In the genomic region with DNA sequence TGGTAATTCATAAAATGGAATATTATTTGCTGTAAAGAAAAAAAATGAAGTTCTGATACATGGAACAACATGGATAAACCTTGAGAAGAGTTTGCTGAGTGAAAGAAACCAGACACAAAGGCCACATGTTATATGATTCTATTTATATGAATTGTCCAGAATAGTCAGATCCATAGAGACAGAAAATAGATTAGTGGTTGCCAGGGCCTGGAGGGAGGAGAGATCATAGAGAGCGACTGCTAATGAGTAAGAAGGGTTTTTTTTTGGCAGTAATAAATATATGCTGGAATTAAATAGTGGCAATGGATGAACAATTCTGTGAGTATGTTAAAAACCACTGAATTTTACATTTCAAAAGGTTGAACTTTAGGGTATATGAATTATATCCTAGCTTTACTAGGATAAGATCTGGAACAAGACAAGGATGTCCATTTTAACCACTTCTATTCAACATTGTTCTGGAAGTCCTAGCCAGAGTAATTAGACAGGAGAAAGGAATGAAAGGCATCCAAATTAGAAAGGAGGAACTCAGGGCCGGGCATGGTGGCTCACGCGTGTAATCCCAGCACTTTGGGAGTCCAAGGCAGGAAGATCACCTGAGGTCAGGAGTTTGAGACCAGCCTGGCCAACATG, we compare ENCODE assay signal across 28 cellular contexts. TPM values are rescaled to one million over a fixed set of nuclear protein-coding genes. Genes with fewer than 3 reads are reported as not detected.
A peak's percentile ranks its signal among the peaks of the same experiment; 100 is the strongest.
DNase-seq lines count a peak whose midpoint lies in the region; ATAC-seq, FAIRE-seq and TF ChIP-seq lines count a peak whose summit lies in the region.
"Had no signal": no experiment of that assay in that cellular context is flagged by ENCODE, and none has a peak within 500 bp of the region (broad histone marks: within the 10 kb centered on the region; RNA-seq: fewer than 3 reads in every experiment).

No MANE protein-coding gene starts in this region.

- H3K27ac Mint-ChIP-seq in HFFc6: peak overlapping the region; percentile 81
- H3K27ac Mint-ChIP-seq: mesothelial cell of epicardium had no signal

- no peak overlapping the region for H3K4me3 ChIP-seq in brain microvascular endothelial cell (ENCODE audit: low read depth, low read length)
- H3K4me3 ChIP-seq in mesendoderm (ENCODE audit: low read length): no peak overlapping the region
- H3K4me3 ChIP-seq in uterus: no peak overlapping the region
- H3K4me3 ChIP-seq: coronary artery, stomach, thyroid gland had no signal

- intact Hi-C loops in uterus (cut with DNase I; ENCODE audit: low total_unique reads): no loop called here

- H2BK15ac ChIP-seq in mesendoderm (replicated peaks; ENCODE audit: low read depth): no peak overlapping the region

- FAIRE-seq in D721Med (lab: Jason Lieb, UNC): peak; percentile 16

- H3K18ac ChIP-seq in mesendoderm (ENCODE audit: low read length): no peak overlapping the region

- H3K36me3 ChIP-seq in brain microvascular endothelial cell (replicated peaks): no peaks in the 10 kb centered on the region
- H3K36me3 ChIP-seq in mesendoderm (ENCODE audit: control insufficient read depth, insufficient read depth, low read length): no peaks in the 10 kb centered on the region
- H3K36me3 ChIP-seq in uterus: no peaks in the 10 kb centered on the region
- H3K36me3 ChIP-seq: BE2C, stomach, thyroid gland, WERI-Rb-1 had no signal

- H3K27me3 ChIP-seq in brain microvascular endothelial cell (replicated peaks) (no peaks in the 10 kb centered on the region), mesendoderm (ENCODE audit: insufficient read depth, low read length, poor library complexity) (no peaks in the 10 kb centered on the region), uterus (no peaks in the 10 kb centered on the region)
- H3K27me3 ChIP-seq: BE2C, stomach, thyroid gland had no signal

- H4K5ac ChIP-seq in mesendoderm (ENCODE audit: low read length): no peak overlapping the region

- in situ Hi-C loops in brain microvascular endothelial cell (cut with HindIII; ENCODE audit: low pct_ligation_motif_present, low sequenced_read_pairs): no loop called here

- H3K9ac ChIP-seq in mesendoderm (ENCODE audit: low read length): no peak overlapping the region
- H3K9ac ChIP-seq: KMS-11 had no signal

- H2BK120ac ChIP-seq in mesendoderm (ENCODE audit: low read depth, low read length): no peak overlapping the region

- WGBS in mesendoderm (ENCODE audit: extremely low coverage, insufficient coverage, low lambda C conversion rate): no CpG with 5 or more reads among the region's 4 CpGs

- no peak overlapping the region for H3K56ac ChIP-seq in mesendoderm (ENCODE audit: low read length)

- H3K9me3 Mint-ChIP-seq in HFFc6: no peaks in the 10 kb centered on the region

- no peak for DNase-seq in D721Med (ENCODE audit: insufficient read length, low spot score)
- DNase-seq in HFFc6: peak; percentile 74
- DNase-seq in brain microvascular endothelial cell: no peak
- DNase-seq in mesendoderm: peak; percentile 4
- no peak for DNase-seq in OCI-M1 (lab: John Stamatoyannopoulos, UW)
- no peak for DNase-seq in uterus
- DNase-seq: activated CD4-positive, alpha-beta T cell treated with anti-CD3 and anti-CD28 coated beads for 48 hours; activated CD8-positive, alpha-beta memory T cell treated with anti-CD3 and anti-CD28 coated beads for 24 hours; activated gamma-delta T cell treated with Interleukin-2 at 50 U/mL for 16 hours; activated T-cell treated with anti-CD3 and anti-CD28 coated beads, Interleukin-2, amount 50 U/mL, for 1 hour; BE2C; effector memory CD4-positive, alpha-beta T cell; GF-D8; head of caudate nucleus; left cardiac atrium; naive thymus-derived CD4-positive, alpha-beta T cell; NCI-H146; NCI-H446 treated with DMSO at 0.1 percent for 48 hours; stimulated activated CD4-positive, alpha-beta T cell treated with anti-CD3 and anti-CD28 coated beads, Interleukin-2, amount 100 ng/mL, for 24 hours; stomach; T-helper 9 cell; thyroid gland; WERI-Rb-1 had no signal

- no peaks in the 10 kb centered on the region for H3K79me2 ChIP-seq in mesendoderm (ENCODE audit: control insufficient read depth, insufficient read depth, low read length)

- no peak overlapping the region for H3K4me2 ChIP-seq in mesendoderm (ENCODE audit: low read length)
- H3K4me2 ChIP-seq: KMS-11 had no signal

- H3K27me3 Mint-ChIP-seq in HFFc6 (ENCODE audit: insufficient read depth): peaks cover 4% of the 10 kb centered on the region; the same call in 1 of the 2 replicates
- H3K27me3 Mint-ChIP-seq: naive thymus-derived CD4-positive, alpha-beta T cell had no signal

- ATAC-seq in GM18519 (IDR thresholded peaks at IDR 0.05; ENCODE audit: low FRiP score, unreplicated experiment): no peak
- ATAC-seq: HCT116; naive thymus-derived CD4-positive, alpha-beta T cell had no signal

- H3K36me3 Mint-ChIP-seq in HFFc6 (ENCODE audit: low read depth): no peaks in the 10 kb centered on the region; the same call in 1 of the 2 replicates
- H3K36me3 Mint-ChIP-seq: mesothelial cell of epicardium had no signal

- H3K27ac ChIP-seq in brain microvascular endothelial cell: peak overlapping the region; percentile 52
- no peak overlapping the region for H3K27ac ChIP-seq in mesendoderm (ENCODE audit: low read depth, low read length)
- no peak overlapping the region for H3K27ac ChIP-seq in uterus
- H3K27ac ChIP-seq: coronary artery, KMS-11, stomach, thyroid gland, WERI-Rb-1 had no signal

- H2AK5ac ChIP-seq in mesendoderm (ENCODE audit: low read length): no peak overlapping the region

- no peaks in the 10 kb centered on the region for H3K79me1 ChIP-seq in mesendoderm (ENCODE audit: low read length)

- peak overlapping the region; percentile 23 for H3K4me3 Mint-ChIP-seq in HFFc6
- H3K4me3 Mint-ChIP-seq: mesothelial cell of epicardium; naive thymus-derived CD4-positive, alpha-beta T cell had no signal

- H3K4me1 Mint-ChIP-seq in HFFc6 (ENCODE audit: low read depth): peaks cover 50% of the 10 kb centered on the region
- H3K4me1 Mint-ChIP-seq: mesothelial cell of epicardium had no signal

- H2BK5ac ChIP-seq in mesendoderm (ENCODE audit: low read length): no peak overlapping the region

- no peak overlapping the region for H4K8ac ChIP-seq in mesendoderm (ENCODE audit: low read depth, low read length)

- no peak overlapping the region for H3K23ac ChIP-seq in mesendoderm (ENCODE audit: low read length)

- no peaks in the 10 kb centered on the region for H3K9me3 ChIP-seq in uterus
- H3K9me3 ChIP-seq: BE2C, stomach, thyroid gland had no signal

- TF ChIP-seq CTCF in D721Med (IDR thresholded peaks at IDR 0.05; ENCODE audit: insufficient read depth, missing control alignments) (no peak), HFFc6 (IDR thresholded peaks at IDR 0.05) (no peak), brain microvascular endothelial cell (IDR thresholded peaks at IDR 0.05; ENCODE audit: low read depth, low read length, missing control alignments) (no peak), uterus (IDR thresholded peaks at IDR 0.05) (no peak)

- H3K4me1 ChIP-seq in mesendoderm (ENCODE audit: control insufficient read depth, low read depth, low read length) (no peaks in the 10 kb centered on the region), uterus (no peaks in the 10 kb centered on the region)

- TF ChIP-seq POLR2A in uterus (IDR thresholded peaks at IDR 0.05): no peak

- H3K4ac ChIP-seq in mesendoderm (ENCODE audit: low read depth, low read length): no peak overlapping the region

RNA-seq across cellular contexts. Expression of a gene that starts 48.8 kb away (rescaled TPM):
- 10 to 100 TPM; 22.4 to 39.1 (median 24.4) TPM for total RNA-seq in HFFc6 (2021; fragmentation: NEBNext Ultra II Directional; extraction: Animal tissue kit (Norgen Biotek cat#: 25700))
- polyA plus RNA-seq in mesendoderm (2013, experiment 1 of 2): 26.0 TPM
- polyA plus RNA-seq in mesendoderm (2013, experiment 2 of 2): 25.5 TPM
- total RNA-seq in uterus: 10 to 100 TPM in 3 of 4 donors, 1 to 10 TPM in 1; 7.4 to 29.8 (median 21.7) TPM

Comparison
In these comparisons a context has a peak if more than half of its experiments do, and no peak if none do; other contexts are left out.
1. DNase-seq: peak in HFFc6 (single experiment) and mesendoderm (single experiment); none in D721Med (single experiment), brain microvascular endothelial cell (single experiment), OCI-M1 (single experiment) and uterus (0 of 2).